In genomic region chr11:1679881-1680280, GRCh38 we compare ENCODE assay signal across 26 cellular contexts. TPM values are rescaled to one million over a fixed set of nuclear protein-coding genes. Genes with fewer than 3 reads are reported as not detected.
DNase-seq lines count a peak whose midpoint lies in the region; ATAC-seq, FAIRE-seq and TF ChIP-seq lines count a peak whose summit lies in the region.
"Had no signal": no experiment of that assay in that cellular context is flagged by ENCODE, and none has a peak within 500 bp of the region (broad histone marks: within the 10 kb centered on the region; RNA-seq: fewer than 3 reads in every experiment).

No MANE protein-coding gene starts in this region.

- H3K4me3 Mint-ChIP-seq in endodermal cell = no peak overlapping the region
- H3K4me3 Mint-ChIP-seq: CD14-positive monocyte; CD4-positive, alpha-beta T cell; CD8-positive, alpha-beta memory T cell had no signal

- no peak overlapping the region for H3K4me2 ChIP-seq in HepG2 (ENCODE audit: low read depth, low read length)
- H3K4me2 ChIP-seq in osteoblast (ENCODE audit: insufficient read depth, low read length) = no peak overlapping the region
- H3K4me2 ChIP-seq: A549; BLaER1 treated with 17β-estradiol and CSF1 and Interleukin-3, amounts not matched to agents 10 nM and 100 nM had no signal

- TF ChIP-seq POLR2A in HepG2 (IDR thresholded peaks at IDR 0.05; ENCODE audit: insufficient read depth in 1 of 2, low read depth in 2 of 2, low read length in 2 of 2) = no peak

- H3K27ac ChIP-seq in endodermal cell (ENCODE audit: low read depth, low read length) (no peak overlapping the region), HepG2 (ENCODE audit: extremely low read length, insufficient read depth, low read length) (peak overlapping the region; percentile 39), lower lobe of right lung (no peak overlapping the region), osteoblast (ENCODE audit: low read depth, low read length) (no peak overlapping the region), pancreas (no peak overlapping the region)
- H3K27ac ChIP-seq: A549; BLaER1 treated with 17β-estradiol and CSF1 and Interleukin-3, amounts not matched to agents 10 nM and 100 nM had no signal

- DNase-seq in endodermal cell = peak; percentile 13
- no peak for DNase-seq in HepG2 (ENCODE audit: low spot score)
- peak; percentile 22 for DNase-seq in lower lobe of right lung
- peak; percentile 21 for DNase-seq in osteoblast (ENCODE audit: insufficient read length, low spot score, missing footprints)
- DNase-seq in SKM-1 (lab: John Stamatoyannopoulos, UW; ENCODE audit: unreplicated experiment) = no peak
- DNase-seq in GM13977 (ENCODE audit: low spot score) = no peak
- no peak for DNase-seq in pancreas
- DNase-seq: 8988T, ACHN, AML-193, BE2C, DMS 273 treated with DMSO at 0.1 percent for 48 hours, DMS79, EL, GDM1, GOT3, H7, HCEC 1CT had no signal

- no peak overlapping the region for H3K27ac Mint-ChIP-seq in endodermal cell
- H3K27ac Mint-ChIP-seq: CD4-positive, alpha-beta T cell; CD8-positive, alpha-beta memory T cell had no signal

- no peaks in the 10 kb centered on the region for H4K20me1 ChIP-seq in HepG2 (ENCODE audit: insufficient read depth, low read length)
- no peaks in the 10 kb centered on the region for H4K20me1 ChIP-seq in osteoblast (ENCODE audit: insufficient read depth, low read length)
- H4K20me1 ChIP-seq: BLaER1 treated with 17β-estradiol and CSF1 and Interleukin-3, amounts not matched to agents 10 nM and 100 nM had no signal

- no peaks in the 10 kb centered on the region for H3K36me3 Mint-ChIP-seq in endodermal cell (ENCODE audit: low read depth)
- H3K36me3 Mint-ChIP-seq: CD14-positive monocyte; CD8-positive, alpha-beta memory T cell had no signal

- peaks cover 18% of the 10 kb centered on the region for H3K27me3 Mint-ChIP-seq in endodermal cell (ENCODE audit: insufficient read depth)

- peaks cover 11% of the 10 kb centered on the region for H3K4me1 Mint-ChIP-seq in endodermal cell
- H3K4me1 Mint-ChIP-seq: CD8-positive, alpha-beta memory T cell had no signal

- H2AFZ ChIP-seq in HepG2 (ENCODE audit: low read length) (no peak overlapping the region), osteoblast (ENCODE audit: low read length) (no peak overlapping the region)

- H3K79me2 ChIP-seq in HepG2 (ENCODE audit: insufficient read depth, low read length) (no peaks in the 10 kb centered on the region), osteoblast (ENCODE audit: insufficient read depth, low read length) (no peaks in the 10 kb centered on the region)

- H3K4me3 ChIP-seq in endodermal cell (ENCODE audit: low read length) (no peak overlapping the region), HepG2 (replicated peaks in 1 of 3; ENCODE audit: insufficient read depth in 1 of 3, low read depth in 2 of 3, low read length in 3 of 3) (no peak overlapping the region), lower lobe of right lung (no peak overlapping the region), osteoblast (ENCODE audit: insufficient read depth, low read length) (no peak overlapping the region), pancreas (no peak overlapping the region)
- H3K4me3 ChIP-seq: A549; BLaER1 treated with 17β-estradiol and CSF1 and Interleukin-3, amounts not matched to agents 10 nM and 100 nM; GM12878 had no signal

- CTCF ChIA-PET in HepG2 (lab: Yijun Ruan, JAX; ENCODE audit: low intra/inter-chr PET ratio, low total read pairs) = no interaction called here

- BruUV-seq in HepG2 (replicated peaks; lab: Mats Ljungman, UMichigan) = no TSS peak

- in situ Hi-C loops in HepG2 (cut with HindIII; ENCODE audit: extremely low pct_ligation_motif_present, low pct_unique_long_range_greater_than_20kb) (no loop called here), GM13977 (cut with MboI; ENCODE audit: low pct_unique_long_range_greater_than_20kb, low sequenced_read_pairs, unreplicated experiment) (loop anchor here (25.0 kb wide), 1 partner anchor 482 kb away; the partner anchor contains the start of genes INS and TH)

- no peaks in the 10 kb centered on the region for H3K9me3 ChIP-seq in endodermal cell (ENCODE audit: control insufficient read depth, low read length)
- no peaks in the 10 kb centered on the region for H3K9me3 ChIP-seq in HepG2 (ENCODE audit: low read length)
- no peaks in the 10 kb centered on the region for H3K9me3 ChIP-seq in lower lobe of right lung
- no peaks in the 10 kb centered on the region for H3K9me3 ChIP-seq in osteoblast (ENCODE audit: low read depth, low read length)
- H3K9me3 ChIP-seq in pancreas = no peaks in the 10 kb centered on the region
- H3K9me3 ChIP-seq: BE2C had no signal

- POLR2A ChIA-PET in HepG2 (lab: Yijun Ruan, JAX) = interaction anchor here (2.0 kb wide), 1 partner anchor 11 kb away, joined by 22 read pairs; no protein-coding TSS in a partner anchor

- H3K9ac ChIP-seq in endodermal cell (ENCODE audit: extremely low read depth, low read length, poor library complexity, severe bottlenecking) = no peak overlapping the region
- no peak overlapping the region for H3K9ac ChIP-seq in HepG2 (ENCODE audit: insufficient read depth, low read depth, low read length)
- H3K9ac ChIP-seq: BLaER1 treated with 17β-estradiol and CSF1 and Interleukin-3, amounts not matched to agents 10 nM and 100 nM had no signal

- H3K4me1 ChIP-seq in endodermal cell (ENCODE audit: control insufficient read depth, insufficient read depth, low read length) (peaks cover 10% of the 10 kb centered on the region), HepG2 (ENCODE audit: insufficient read depth, low read length) (peaks cover 73% of the 10 kb centered on the region), lower lobe of right lung (no peaks in the 10 kb centered on the region), osteoblast (ENCODE audit: insufficient read depth, low read length) (no peaks in the 10 kb centered on the region), pancreas (peaks cover 0 to 4% (median 0%) of the 10 kb centered on the region in 3 donors)
- H3K4me1 ChIP-seq: A549, BE2C had no signal

- 85 to 87% methylated on average over 7 to 10 of the region's 10 CpGs for WGBS in endodermal cell (ENCODE audit: insufficient coverage in 1 of 2, insufficient read length in 1 of 2), 2 experiments
- WGBS in HepG2 (ENCODE audit: low lambda C conversion rate) = 96% methylated on average over 10 of the region's 10 CpGs
- WGBS in pancreas, 2 donors = 72 to 88% methylated on average over 10 of the region's 10 CpGs

- H3K36me3 ChIP-seq in endodermal cell (ENCODE audit: control insufficient read depth, insufficient read depth, low read length) = no peaks in the 10 kb centered on the region
- no peaks in the 10 kb centered on the region for H3K36me3 ChIP-seq in HepG2 (replicated peaks in 1 of 2; ENCODE audit: control insufficient read depth in 1 of 2, insufficient read depth in 2 of 2, low read length in 2 of 2)
- no peaks in the 10 kb centered on the region for H3K36me3 ChIP-seq in lower lobe of right lung
- no peaks in the 10 kb centered on the region for H3K36me3 ChIP-seq in osteoblast (ENCODE audit: insufficient read depth, low read length)
- H3K36me3 ChIP-seq in pancreas = no peaks in the 10 kb centered on the region
- H3K36me3 ChIP-seq: BE2C; BLaER1 treated with 17β-estradiol and CSF1 and Interleukin-3, amounts not matched to agents 10 nM and 100 nM had no signal

- TF ChIP-seq EP300 in HepG2 (IDR thresholded peaks at IDR 0.05; ENCODE audit: low read depth in 2 of 2, low read length in 2 of 2) (no peak), HepG2 (CRISPR knock-in tag; IDR thresholded peaks at IDR 0.05; ENCODE audit: borderline replicate concordance) (no peak)

- ATAC-seq in HepG2 (no peak), lower lobe of right lung (no peak), pancreas (no peak)
- ATAC-seq: A549, GM12878 had no signal

- FAIRE-seq in HepG2 (lab: Jason Lieb, UNC) = no peak
- no peak for FAIRE-seq in pancreas (lab: Jason Lieb, UNC)
- FAIRE-seq: D721Med, GM12878, GM18507 had no signal

- H3K9me3 Mint-ChIP-seq in endodermal cell = no peaks in the 10 kb centered on the region
- H3K9me3 Mint-ChIP-seq: CD4-positive, alpha-beta T cell; CD8-positive, alpha-beta memory T cell had no signal

- TF ChIP-seq CTCF in endodermal cell (conservative IDR thresholded peaks at IDR 0.05) (no peak), HepG2 (CRISPR knock-in tag; IDR thresholded peaks at IDR 0.05) (no peak), lower lobe of right lung (IDR thresholded peaks at IDR 0.05) (no peak), osteoblast (IDR thresholded peaks at IDR 0.05; ENCODE audit: extremely low read depth, low read depth, low read length) (no peak), GM13977 (IDR thresholded peaks at IDR 0.05; ENCODE audit: extremely low read depth, insufficient read depth, missing control alignments) (no peak), pancreas (IDR thresholded peaks at IDR 0.05) (no peak)

- no peak for TF ChIP-seq RAD21 in HepG2 (CRISPR knock-in tag; IDR thresholded peaks at IDR 0.05)

- intact Hi-C loops in HepG2 (cut with micrococcal nuclease; ENCODE audit: unreplicated experiment) = no loop called here
- intact Hi-C loops in lower lobe of right lung (cut with DNase I) = no loop called here
- intact Hi-C loops in pancreas (cut with DNase I) = no loop called here

- H3K27me3 ChIP-seq in endodermal cell (ENCODE audit: control insufficient read depth, insufficient read depth, low read length, poor library complexity, severe bottlenecking) = peaks cover 3% of the 10 kb centered on the region
- H3K27me3 ChIP-seq in HepG2 (ENCODE audit: control insufficient read depth in 1 of 2, insufficient read depth in 2 of 2, low read length in 2 of 2) = no peaks in the 10 kb centered on the region
- peaks cover 26% of the 10 kb centered on the region for H3K27me3 ChIP-seq in lower lobe of right lung (ENCODE audit: low read depth)
- H3K27me3 ChIP-seq in osteoblast (ENCODE audit: insufficient read depth, low read length) = peaks cover 24% of the 10 kb centered on the region
- H3K27me3 ChIP-seq in pancreas = no peaks in the 10 kb centered on the region

RNA-seq across cellular contexts. Expression of gene KRTAP5-6, which starts 17.1 kb away (rescaled TPM):
- not detected for total RNA-seq in endodermal cell
- polyA plus RNA-seq in endodermal cell (2013, experiment 1 of 2) = not detected
- polyA plus RNA-seq in endodermal cell (2013, experiment 2 of 2) = not detected
- total RNA-seq in HepG2 (2016; rRNA removed; fragmentation: Illumina TruSeq; extraction: Trizol) = not detected in 2 replicates
- not detected in 2 replicates for total RNA-seq in HepG2 (2016; cell fraction: cytosol; rRNA removed; fragmentation: Illumina TruSeq; extraction: Trizol; ENCODE audit: low read depth)
- not detected in 2 replicates for total RNA-seq in HepG2 (2016; cell fraction: insoluble cytoplasmic fraction; rRNA removed; fragmentation: Illumina TruSeq; extraction: Trizol)
- not detected in 2 replicates for total RNA-seq in HepG2 (2016; cell fraction: membrane; rRNA removed; fragmentation: Illumina TruSeq; extraction: Trizol)
- total RNA-seq in HepG2 (2016; cell fraction: nucleus; rRNA removed; fragmentation: Illumina TruSeq; extraction: Trizol) = not detected in 2 replicates
- not detected in 2 replicates for polyA plus RNA-seq in HepG2 (2011; rRNA removed)
- polyA plus RNA-seq in HepG2 (2011; cell fraction: cytosol; rRNA removed) = 0.15 TPM in 1 of 2 replicates, not detected in the other
- polyA plus RNA-seq in HepG2 (2011; cell fraction: nucleus; rRNA removed) = 0.35 and 0.43 TPM in 2 replicates
- polyA plus RNA-seq in HepG2 (2012) = not detected in 2 replicates
- polyA plus RNA-seq in HepG2 (2016; cell fraction: cytosol; fragmentation: Illumina TruSeq; extraction: Trizol; ENCODE audit: low read depth) = not detected in 2 replicates
- not detected in 2 replicates for polyA plus RNA-seq in HepG2 (2016; cell fraction: insoluble cytoplasmic fraction; fragmentation: Illumina TruSeq; extraction: Trizol; ENCODE audit: low read depth)
- not detected in 2 replicates for polyA plus RNA-seq in HepG2 (2016; cell fraction: membrane; fragmentation: Illumina TruSeq; extraction: Trizol; ENCODE audit: low read depth)
- not detected in 2 replicates for polyA plus RNA-seq in HepG2 (2016; cell fraction: nucleus; fragmentation: Illumina TruSeq; extraction: Trizol; ENCODE audit: insufficient read depth, low read depth)
- not detected in 2 replicates for polyA minus RNA-seq in HepG2 (2011; rRNA and poly(A)+ RNA removed; ENCODE audit: low replicate concordance)
- polyA minus RNA-seq in HepG2 (2011; cell fraction: cytosol; rRNA and poly(A)+ RNA removed) = not detected in 2 replicates
- polyA minus RNA-seq in HepG2 (2011; cell fraction: nucleus; rRNA and poly(A)+ RNA removed) = not detected in 2 replicates
- total RNA-seq in lower lobe of right lung = not detected
- not detected in 2 replicates for total RNA-seq in osteoblast
- total RNA-seq in pancreas = not detected
- not detected for polyA plus RNA-seq in pancreas
- total RNA-seq: CD4-positive, alpha-beta T cell; CD8-positive, alpha-beta memory T cell; GM12878; H7 had no signal
- polyA plus RNA-seq: A549; CD14-positive monocyte; CD8-positive, alpha-beta memory T cell; GM12878 had no signal

RNA-seq across cellular contexts. Expression of gene KRTAP5-5, which starts 50.3 kb away (rescaled TPM):
- total RNA-seq in endodermal cell (not detected), HepG2 (2016; rRNA removed; fragmentation: Illumina TruSeq; extraction: Trizol) (not detected in 2 replicates), lower lobe of right lung (not detected), osteoblast (not detected in 2 replicates), pancreas (not detected)
- polyA plus RNA-seq in endodermal cell (2013, experiment 1 of 2) = not detected
- not detected for polyA plus RNA-seq in endodermal cell (2013, experiment 2 of 2)
- total RNA-seq in HepG2 (2016; cell fraction: cytosol; rRNA removed; fragmentation: Illumina TruSeq; extraction: Trizol; ENCODE audit: low read depth) = not detected in 2 replicates
- not detected in 2 replicates for total RNA-seq in HepG2 (2016; cell fraction: insoluble cytoplasmic fraction; rRNA removed; fragmentation: Illumina TruSeq; extraction: Trizol)
- not detected in 2 replicates for total RNA-seq in HepG2 (2016; cell fraction: membrane; rRNA removed; fragmentation: Illumina TruSeq; extraction: Trizol)
- not detected in 2 replicates for total RNA-seq in HepG2 (2016; cell fraction: nucleus; rRNA removed; fragmentation: Illumina TruSeq; extraction: Trizol)
- polyA plus RNA-seq in HepG2 (2011; rRNA removed) (not detected in 2 replicates), pancreas (under 1 TPM in 1 of 2 donors, not detected in 1; 0.19 TPM)
- polyA plus RNA-seq in HepG2 (2011; cell fraction: cytosol; rRNA removed) = not detected in 2 replicates
- polyA plus RNA-seq in HepG2 (2011; cell fraction: nucleus; rRNA removed) = not detected in 2 replicates
- polyA plus RNA-seq in HepG2 (2012) = not detected in 2 replicates
- not detected in 2 replicates for polyA plus RNA-seq in HepG2 (2016; cell fraction: cytosol; fragmentation: Illumina TruSeq; extraction: Trizol; ENCODE audit: low read depth)
- not detected in 2 replicates for polyA plus RNA-seq in HepG2 (2016; cell fraction: insoluble cytoplasmic fraction; fragmentation: Illumina TruSeq; extraction: Trizol; ENCODE audit: low read depth)
- polyA plus RNA-seq in HepG2 (2016; cell fraction: membrane; fragmentation: Illumina TruSeq; extraction: Trizol; ENCODE audit: low read depth) = not detected in 2 replicates
- polyA plus RNA-seq in HepG2 (2016; cell fraction: nucleus; fragmentation: Illumina TruSeq; extraction: Trizol; ENCODE audit: insufficient read depth, low read depth) = not detected in 2 replicates
- not detected in 2 replicates for polyA minus RNA-seq in HepG2 (2011; rRNA and poly(A)+ RNA removed; ENCODE audit: low replicate concordance)
- not detected in 2 replicates for polyA minus RNA-seq in HepG2 (2011; cell fraction: cytosol; rRNA and poly(A)+ RNA removed)
- polyA minus RNA-seq in HepG2 (2011; cell fraction: nucleus; rRNA and poly(A)+ RNA removed) = not detected in 2 replicates
- total RNA-seq: CD4-positive, alpha-beta T cell; CD8-positive, alpha-beta memory T cell; GM12878; H7 had no signal
- polyA plus RNA-seq: A549; CD14-positive monocyte; CD8-positive, alpha-beta memory T cell; GM12878 had no signal

RNA-seq across cellular contexts. Expression of gene KRTAP5-4, which starts 57.9 kb away (rescaled TPM):
- total RNA-seq in endodermal cell (not detected), HepG2 (2016; rRNA removed; fragmentation: Illumina TruSeq; extraction: Trizol) (not detected in 2 replicates), lower lobe of right lung (not detected), osteoblast (not detected in 2 replicates), pancreas (not detected)
- polyA plus RNA-seq in endodermal cell (2013, experiment 1 of 2) = not detected
- polyA plus RNA-seq in endodermal cell (2013, experiment 2 of 2) = not detected
- total RNA-seq in HepG2 (2016; cell fraction: cytosol; rRNA removed; fragmentation: Illumina TruSeq; extraction: Trizol; ENCODE audit: low read depth) = not detected in 2 replicates
- total RNA-seq in HepG2 (2016; cell fraction: insoluble cytoplasmic fraction; rRNA removed; fragmentation: Illumina TruSeq; extraction: Trizol) = not detected in 2 replicates
- not detected in 2 replicates for total RNA-seq in HepG2 (2016; cell fraction: membrane; rRNA removed; fragmentation: Illumina TruSeq; extraction: Trizol)
- not detected in 2 replicates for total RNA-seq in HepG2 (2016; cell fraction: nucleus; rRNA removed; fragmentation: Illumina TruSeq; extraction: Trizol)
- polyA plus RNA-seq in HepG2 (2011; rRNA removed) (not detected in 2 replicates), pancreas (not detected)
- polyA plus RNA-seq in HepG2 (2011; cell fraction: cytosol; rRNA removed) = not detected in 2 replicates
- polyA plus RNA-seq in HepG2 (2011; cell fraction: nucleus; rRNA removed) = 0.16 TPM in 1 of 2 replicates, not detected in the other
- not detected in 2 replicates for polyA plus RNA-seq in HepG2 (2012)
- polyA plus RNA-seq in HepG2 (2016; cell fraction: cytosol; fragmentation: Illumina TruSeq; extraction: Trizol; ENCODE audit: low read depth) = not detected in 2 replicates
- not detected in 2 replicates for polyA plus RNA-seq in HepG2 (2016; cell fraction: insoluble cytoplasmic fraction; fragmentation: Illumina TruSeq; extraction: Trizol; ENCODE audit: low read depth)
- polyA plus RNA-seq in HepG2 (2016; cell fraction: membrane; fragmentation: Illumina TruSeq; extraction: Trizol; ENCODE audit: low read depth) = not detected in 2 replicates
- not detected in 2 replicates for polyA plus RNA-seq in HepG2 (2016; cell fraction: nucleus; fragmentation: Illumina TruSeq; extraction: Trizol; ENCODE audit: insufficient read depth, low read depth)
- not detected in 2 replicates for polyA minus RNA-seq in HepG2 (2011; rRNA and poly(A)+ RNA removed; ENCODE audit: low replicate concordance)
- polyA minus RNA-seq in HepG2 (2011; cell fraction: cytosol; rRNA and poly(A)+ RNA removed) = not detected in 2 replicates
- not detected in 2 replicates for polyA minus RNA-seq in HepG2 (2011; cell fraction: nucleus; rRNA and poly(A)+ RNA removed)
- total RNA-seq: CD4-positive, alpha-beta T cell; CD8-positive, alpha-beta memory T cell; GM12878; H7 had no signal
- polyA plus RNA-seq: A549; CD14-positive monocyte; CD8-positive, alpha-beta memory T cell; GM12878 had no signal

Comparison
In these comparisons a context has a peak if more than half of its experiments do, and no peak if none do; other contexts are left out.
1. DNase-seq: peak in endodermal cell (single experiment), lower lobe of right lung (single experiment) and osteoblast (single experiment); none in HepG2 (single experiment), SKM-1 (single experiment), GM13977 (single experiment) and pancreas (0 of 6).